ENCODE assay signal across 8 cellular contexts in genomic region chr14:99946652-99947489, GRCh38.
DNase-seq lines count a peak whose midpoint lies in the region; ATAC-seq lines count a peak whose summit lies in the region.

No MANE protein-coding gene starts in this region.

- H3K27me3 ChIP-seq in iPS-20b (ENCODE audit: insufficient read depth, low read length): 0 out of 2 replicates have a peak, but pooled peaks cover 5% of the 10 kb centered on the region

- in situ Hi-C loops in SK-MEL-5 (cut with HindIII; ENCODE audit: low pct_unique_long_range_greater_than_20kb, low sequenced_read_pairs): no loop called here

- ATAC-seq in HG03354 (IDR thresholded peaks at IDR 0.05; ENCODE audit: poor library complexity, severe bottlenecking, unreplicated experiment): peak; percentile 84

- H3K36me3 Mint-ChIP-seq in activated naive CD8-positive, alpha-beta T cell treated with anti-CD3 and anti-CD28 coated beads for 36 hours: no peaks in the 10 kb centered on the region

- H3K27me3 Mint-ChIP-seq in activated naive CD8-positive, alpha-beta T cell treated with anti-CD3 and anti-CD28 coated beads for 36 hours: peaks cover 30% of the 10 kb centered on the region

- peak; percentile 14 for DNase-seq in SIG-M5 treated with dmso at 0.1 percent for 504 hours (lab: John Stamatoyannopoulos, UW; ENCODE audit: unreplicated experiment)
- DNase-seq in SIG-M5 (lab: John Stamatoyannopoulos, UW): no peak
- peak; percentile 55 for DNase-seq in SK-MEL-5 (ENCODE audit: low read depth, low spot score)
- DNase-seq in activated naive CD8-positive, alpha-beta T cell treated with anti-CD3 and anti-CD28 coated beads for 36 hours: peak; percentile 53
- peak; percentile 67 for DNase-seq in stimulated activated CD4-positive, alpha-beta T cell treated with anti-CD3 and anti-CD28 coated beads, Interleukin-2, amount 100 ng/mL, for 24 hours
- DNase-seq in globus pallidus (ENCODE audit: low spot score): no peak

- peaks cover 6% of the 10 kb centered on the region for H3K4me1 Mint-ChIP-seq in activated naive CD8-positive, alpha-beta T cell treated with anti-CD3 and anti-CD28 coated beads for 36 hours

- H3K9me3 ChIP-seq in iPS-20b (ENCODE audit: insufficient read depth, low read depth, low read length): no peaks in the 10 kb centered on the region

- peak overlapping the region; percentile 61 for H3K4me3 Mint-ChIP-seq in activated naive CD8-positive, alpha-beta T cell treated with anti-CD3 and anti-CD28 coated beads for 36 hours

- H3K4me1 ChIP-seq in iPS-20b (ENCODE audit: insufficient read depth, low read length): 0 out of 2 replicates have a peak, but pooled peaks cover 3% of the 10 kb centered on the region

- H3K27ac ChIP-seq in iPS-20b (ENCODE audit: low read length): no peak overlapping the region

- H3K9ac ChIP-seq in iPS-20b (ENCODE audit: low read depth, low read length): no peak overlapping the region

- no peak overlapping the region for H3K27ac Mint-ChIP-seq in activated naive CD8-positive, alpha-beta T cell treated with anti-CD3 and anti-CD28 coated beads for 36 hours

- H3K4me3 ChIP-seq in iPS-20b (ENCODE audit: low read length): peak overlapping the region; percentile 57; the same call in 1 of the 2 replicates

- H3K36me3 ChIP-seq in iPS-20b (ENCODE audit: insufficient read depth, low read depth, low read length): peaks cover 3% of the 10 kb centered on the region; the same call in 1 of the 2 replicates

- H3K9me3 Mint-ChIP-seq in activated naive CD8-positive, alpha-beta T cell treated with anti-CD3 and anti-CD28 coated beads for 36 hours: no peaks in the 10 kb centered on the region

Comparison
In these comparisons a context has a peak if more than half of its experiments do, and no peak if none do; other contexts are left out.
1. DNase-seq: peak in SIG-M5 treated with dmso at 0.1 percent for 504 hours (single experiment), SK-MEL-5 (single experiment), activated naive CD8-positive, alpha-beta T cell treated with anti-CD3 and anti-CD28 coated beads for 36 hours (single experiment) and stimulated activated CD4-positive, alpha-beta T cell treated with anti-CD3 and anti-CD28 coated beads, Interleukin-2, amount 100 ng/mL, for 24 hours (2 of 2); none in SIG-M5 (single experiment) and globus pallidus (single experiment).